Comparison of ENCODE assay signal across 26 cellular contexts in genomic region chr1:239879321-239880170, GRCh38.
DNase-seq lines count a peak whose midpoint lies in the region; ATAC-seq and TF ChIP-seq lines count a peak whose summit lies in the region.
"Had no signal": no experiment of that assay in that cellular context is flagged by ENCODE, and none has a peak within 500 bp of the region (broad histone marks: within the 10 kb centered on the region; RNA-seq: fewer than 3 reads in every experiment).

No MANE protein-coding gene starts in this region.

- no peak for ATAC-seq in HG03025 (IDR thresholded peaks at IDR 0.05; ENCODE audit: low FRiP score, unreplicated experiment)
- ATAC-seq in GM21447 (IDR thresholded peaks at IDR 0.05; ENCODE audit: unreplicated experiment): no peak
- no peak for ATAC-seq in HG03196 (IDR thresholded peaks at IDR 0.05; ENCODE audit: unreplicated experiment)
- ATAC-seq: left cardiac atrium; stimulated activated memory B cell treated with anti-CD40 and anti-IgM and Interleukin-4, amounts not matched to agents 10 μg/mL and 1 μg/mL and 100 μg/mL, for 72 hours had no signal

- TF ChIP-seq CTCF in BE2C (IDR thresholded peaks at IDR 0.05; ENCODE audit: low read depth, low read length) (no peak), HEK293 (tag by site-specific recombination; IDR thresholded peaks at IDR 0.05) (no peak), VCaP (conservative IDR thresholded peaks at IDR 0.05) (no peak), prostate gland (IDR thresholded peaks at IDR 0.05) (no peak)

- H3K4me3 ChIP-seq in BE2C (ENCODE audit: low read depth, low read length) (no peak overlapping the region), HEK293 (ENCODE audit: low read depth, low read length) (no peak overlapping the region), prostate gland (no peak overlapping the region)
- H3K4me3 ChIP-seq: ascending aorta, spleen, suprapubic skin had no signal

- peaks cover 14% of the 10 kb centered on the region for H3K4me1 ChIP-seq in BE2C
- H3K4me1 ChIP-seq in HEK293 (ENCODE audit: control insufficient read depth, insufficient read depth, low read length): peaks cover 3% of the 10 kb centered on the region
- peaks cover 4% of the 10 kb centered on the region for H3K4me1 ChIP-seq in prostate gland (replicated peaks)
- H3K4me1 ChIP-seq: ascending aorta, spleen, suprapubic skin had no signal

- no peak for TF ChIP-seq POLR2A in prostate gland (IDR thresholded peaks at IDR 0.05)

- 30% methylated on average over 10 of the region's 10 CpGs for whole genome bisulfite sequencing in prostate gland

- H3K27me3 ChIP-seq in BE2C (no peaks in the 10 kb centered on the region), prostate gland (replicated peaks; ENCODE audit: insufficient read depth) (no peaks in the 10 kb centered on the region)
- H3K27me3 ChIP-seq: ascending aorta, spleen, suprapubic skin had no signal

- H3K9me3 ChIP-seq in BE2C: no peaks in the 10 kb centered on the region
- no peaks in the 10 kb centered on the region for H3K9me3 ChIP-seq in HEK293 (ENCODE audit: control insufficient read depth, insufficient read depth, low read depth, low read length)
- H3K9me3 ChIP-seq in prostate gland: no peaks in the 10 kb centered on the region
- H3K9me3 ChIP-seq: ascending aorta, spleen, suprapubic skin had no signal

- DNase-seq in BE2C: peak; percentile 84
- peak; percentile 74 for DNase-seq in prostate gland (ENCODE audit: low spot score)
- DNase-seq: activated CD4-positive, alpha-beta T cell treated with anti-CD3 and anti-CD28 coated beads, Interleukin-2, amount 10 ng/mL, durations not matched to agents 7 days and 5 days; activated naive CD8-positive, alpha-beta T cell treated with anti-CD3 and anti-CD28 coated beads for 36 hours; CD4-positive, alpha-beta T cell; central memory CD4-positive, alpha-beta T cell; dermis blood vessel endothelial cell; glutamatergic neuron; left cardiac atrium; mesendoderm; MV-4-11; NCI-H187; NCI-H526 treated with DMSO at 0.1 percent for 48 hours; nucleus accumbens; spleen; stimulated activated CD4-positive, alpha-beta T cell treated with anti-CD3 and anti-CD28 coated beads, Interleukin-4, amount 100 ng/mL, for 1 hour; WERI-Rb-1 had no signal

- intact Hi-C loops in prostate gland (cut with DNase I): no loop called here

- H3K27ac ChIP-seq in HEK293 (ENCODE audit: extremely low read depth, low read depth, low read length) (no peak overlapping the region), VCaP (peak overlapping the region; percentile 70), prostate gland (peak overlapping the region; percentile 29 to 74)
- H3K27ac ChIP-seq: ascending aorta, KMS-11, spleen, suprapubic skin, WERI-Rb-1 had no signal

- CTCF ChIA-PET in HEK293 (lab: Yijun Ruan, JAX): interaction anchor here (1.0 kb wide), 1 partner anchor 12 kb away, joined by 3 read pairs; no protein-coding TSS in a partner anchor

- POLR2A ChIA-PET in HEK293 (lab: Yijun Ruan, JAX): no interaction called here

- H3K36me3 ChIP-seq in BE2C: no peaks in the 10 kb centered on the region
- H3K36me3 ChIP-seq in HEK293 (ENCODE audit: control insufficient read depth in 2 of 2, insufficient read depth in 1 of 2, low read length in 2 of 2): no peaks in the 10 kb centered on the region
- no peaks in the 10 kb centered on the region for H3K36me3 ChIP-seq in prostate gland
- H3K36me3 ChIP-seq: ascending aorta, spleen, suprapubic skin, WERI-Rb-1 had no signal

TF ChIP-seq in HEK293, 187 proteins besides CTCF, POLR2A, EP300 and RAD21:
- TF ChIP-seq ZNF747 (tag by site-specific recombination; IDR thresholded peaks at IDR 0.05): no peak
- no peak for TF ChIP-seq ZNF560 (tag by site-specific recombination; IDR thresholded peaks at IDR 0.05; ENCODE audit: borderline replicate concordance)
- no peak for TF ChIP-seq ZNF324 (tag by site-specific recombination; IDR thresholded peaks at IDR 0.05)
- peak; percentile 76; the same call in 1 of the 2 replicates for TF ChIP-seq MEIS1 (CRISPR knock-in tag; IDR thresholded peaks at IDR 0.05; ENCODE audit: borderline replicate concordance)
- TF ChIP-seq HOXA7 (CRISPR knock-in tag; IDR thresholded peaks at IDR 0.05; ENCODE audit: borderline replicate concordance): no peak
- TF ChIP-seq PBX3 (CRISPR knock-in tag; IDR thresholded peaks at IDR 0.05): 0 out of 2 replicates have a peak, but pooled peaks have one; percentile 23
